33 cellular contexts compared by ENCODE assay signal in genomic region chr4:110096406-110096805, GRCh38.
"Had no signal": no experiment of that assay in that cellular context is flagged by ENCODE, and none has a peak within 500 bp of the region (broad histone marks: within the 10 kb centered on the region; RNA-seq: fewer than 3 reads in every experiment).

No MANE protein-coding gene starts in this region.

- H3K4me3 ChIP-seq: adrenal gland, ascending aorta, heart left ventricle, left ventricle myocardium inferior, lung, pancreas, prostate gland, smooth muscle cell, stomach, tibial nerve, uterus had no signal

- FAIRE-seq: endothelial cell of umbilical vein, kidney, pancreas had no signal

- H3K27ac ChIP-seq: adrenal gland, ascending aorta, brain microvascular endothelial cell, heart left ventricle, left ventricle myocardium inferior, pancreas, prostate gland, stomach, tibial nerve, uterus, WERI-Rb-1 had no signal

- ATAC-seq: activated CD4-positive, CD25-positive, alpha-beta regulatory T cell treated with anti-CD3 and anti-CD28 coated beads, Interleukin-2, amount 50 U/mL, for 24 hours; heart left ventricle; natural killer cell; pancreas; stimulated activated memory B cell treated with anti-CD40 and anti-IgM and Interleukin-4, amounts not matched to agents 10 μg/mL and 1 μg/mL and 100 μg/mL, for 72 hours; T-helper 17 cell had no signal

- H3K36me3 ChIP-seq: adrenal gland, ascending aorta, brain microvascular endothelial cell, heart left ventricle, left ventricle myocardium inferior, pancreas, prostate gland, stomach, tibial nerve, uterus, WERI-Rb-1 had no signal

- H3K9me3 ChIP-seq: adrenal gland, ascending aorta, heart left ventricle, left ventricle myocardium inferior, pancreas, prostate gland, stomach, tibial nerve, uterus had no signal

- H3K27me3 ChIP-seq: adrenal gland, ascending aorta, brain microvascular endothelial cell, heart left ventricle, pancreas, stomach, tibial nerve, uterus had no signal

- DNase-seq: activated CD4-positive, alpha-beta T cell treated with anti-CD3 and anti-CD28 coated beads for 48 hours; activated CD4-positive, alpha-beta T cell treated with anti-CD3 and anti-CD28 coated beads, Interleukin-2, amount 50 U/mL, for 48 hours; activated CD8-positive, alpha-beta memory T cell treated with anti-CD3 and anti-CD28 coated beads for 24 hours; activated effector memory CD4-positive, alpha-beta T cell treated with Interleukin-2 at 50 U/mL for 16 hours; activated naive CD4-positive, alpha-beta T cell treated with Interleukin-2 at 50 U/mL for 16 hours; adrenal gland; brain microvascular endothelial cell; caudate nucleus; foreskin fibroblast; heart left ventricle; hypothalamus; immature natural killer cell; kidney; left ventricle myocardium inferior; mesendoderm; natural killer cell; pancreas; stimulated activated CD4-positive, alpha-beta T cell treated with anti-CD3 and anti-CD28 coated beads, Interleukin-1b, Interleukin-23, amount 100 ng/mL, for 48 hours; stimulated activated CD4-positive, alpha-beta T cell treated with anti-CD3 and anti-CD28 coated beads, Interleukin-4, amount 100 ng/mL, for 4 hours; stimulated activated CD8-positive, alpha-beta memory T cell treated with anti-CD3 and anti-CD28 coated beads, Interleukin-4, amount 100 ng/mL, for 48 hours; stomach; T-helper 17 cell; T1000; uterus; WERI-Rb-1 had no signal

- H3K4me1 ChIP-seq: adrenal gland, ascending aorta, left ventricle myocardium inferior, pancreas, prostate gland, tibial nerve, uterus had no signal
